1 cellular context compared by ENCODE assay signal in the genomic region with DNA sequence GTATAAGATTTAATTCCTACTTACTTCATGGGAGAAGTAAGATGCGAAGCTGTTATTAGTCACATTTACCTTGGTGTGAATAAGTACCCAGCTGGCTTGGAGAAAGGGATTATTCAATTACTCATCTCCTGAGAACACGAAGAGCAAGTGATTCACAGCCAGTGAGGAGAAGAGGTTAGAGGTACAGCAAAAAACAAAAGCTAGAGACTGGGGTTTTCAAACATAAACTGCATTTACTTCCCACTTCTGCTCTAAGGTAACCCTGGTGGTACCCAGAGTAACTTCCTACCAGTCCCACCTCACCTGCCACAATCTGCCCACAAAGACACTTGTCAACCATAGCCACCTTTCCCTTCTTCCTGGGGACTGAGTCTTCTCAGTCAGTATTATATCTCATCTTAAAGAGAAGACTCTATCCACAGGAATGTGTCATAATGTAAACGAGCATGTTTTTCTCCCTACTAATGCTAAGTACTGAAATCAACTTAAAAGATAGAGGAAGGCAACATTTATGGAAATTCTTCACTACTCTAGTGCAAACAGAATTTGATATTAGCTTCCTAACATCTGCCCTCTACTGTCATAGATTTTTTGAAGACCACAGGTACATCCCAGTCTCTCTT.
TF ChIP-seq lines count a peak whose summit lies in the region.

No MANE protein-coding gene starts in this region.

TF ChIP-seq in SK-N-SH treated with all-trans-retinoic acid at 6 μM for 48 hours, 23 proteins besides CTCF, POLR2A, EP300 and RAD21 (continued from another document):
- TF ChIP-seq PPARA (CRISPR knock-in tag; IDR thresholded peaks at IDR 0.05; ENCODE audit: borderline replicate concordance), result no peak
- TF ChIP-seq OSR1 (CRISPR knock-in tag; IDR thresholded peaks at IDR 0.05), result no peak
- TF ChIP-seq, protein P1, sequence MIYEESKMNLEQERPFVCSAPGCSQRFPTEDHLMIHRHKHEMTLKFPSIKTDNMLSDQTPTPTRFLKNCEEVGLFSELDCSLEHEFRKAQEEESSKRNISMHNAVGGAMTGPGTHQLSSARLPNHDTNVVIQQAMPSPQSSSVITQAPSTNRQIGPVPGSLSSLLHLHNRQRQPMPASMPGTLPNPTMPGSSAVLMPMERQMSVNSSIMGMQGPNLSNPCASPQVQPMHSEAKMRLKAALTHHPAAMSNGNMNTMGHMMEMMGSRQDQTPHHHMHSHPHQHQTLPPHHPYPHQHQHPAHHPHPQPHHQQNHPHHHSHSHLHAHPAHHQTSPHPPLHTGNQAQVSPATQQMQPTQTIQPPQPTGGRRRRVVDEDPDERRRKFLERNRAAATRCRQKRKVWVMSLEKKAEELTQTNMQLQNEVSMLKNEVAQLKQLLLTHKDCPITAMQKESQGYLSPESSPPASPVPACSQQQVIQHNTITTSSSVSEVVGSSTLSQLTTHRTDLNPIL (CRISPR knock-in tag; IDR thresholded peaks at IDR 0.05; ENCODE audit: low read depth), result no peak
- no peak for TF ChIP-seq TOX (CRISPR knock-in tag; IDR thresholded peaks at IDR 0.05; ENCODE audit: borderline replicate concordance)
- TF ChIP-seq, protein P2, sequence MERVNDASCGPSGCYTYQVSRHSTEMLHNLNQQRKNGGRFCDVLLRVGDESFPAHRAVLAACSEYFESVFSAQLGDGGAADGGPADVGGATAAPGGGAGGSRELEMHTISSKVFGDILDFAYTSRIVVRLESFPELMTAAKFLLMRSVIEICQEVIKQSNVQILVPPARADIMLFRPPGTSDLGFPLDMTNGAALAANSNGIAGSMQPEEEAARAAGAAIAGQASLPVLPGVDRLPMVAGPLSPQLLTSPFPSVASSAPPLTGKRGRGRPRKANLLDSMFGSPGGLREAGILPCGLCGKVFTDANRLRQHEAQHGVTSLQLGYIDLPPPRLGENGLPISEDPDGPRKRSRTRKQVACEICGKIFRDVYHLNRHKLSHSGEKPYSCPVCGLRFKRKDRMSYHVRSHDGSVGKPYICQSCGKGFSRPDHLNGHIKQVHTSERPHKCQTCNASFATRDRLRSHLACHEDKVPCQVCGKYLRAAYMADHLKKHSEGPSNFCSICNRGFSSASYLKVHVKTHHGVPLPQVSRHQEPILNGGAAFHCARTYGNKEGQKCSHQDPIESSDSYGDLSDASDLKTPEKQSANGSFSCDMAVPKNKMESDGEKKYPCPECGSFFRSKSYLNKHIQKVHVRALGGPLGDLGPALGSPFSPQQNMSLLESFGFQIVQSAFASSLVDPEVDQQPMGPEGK (CRISPR knock-in tag; IDR thresholded peaks at IDR 0.05; ENCODE audit: borderline replicate concordance), result no peak
- no peak for TF ChIP-seq ARNTL (CRISPR knock-in tag; IDR thresholded peaks at IDR 0.05; ENCODE audit: borderline replicate concordance, low read depth)
- no peak for TF ChIP-seq BACH2 (CRISPR knock-in tag; IDR thresholded peaks at IDR 0.05; ENCODE audit: borderline replicate concordance)
- TF ChIP-seq TCF4 (CRISPR knock-in tag; IDR thresholded peaks at IDR 0.05; ENCODE audit: borderline replicate concordance), result no peak
- TF ChIP-seq, protein P3, sequence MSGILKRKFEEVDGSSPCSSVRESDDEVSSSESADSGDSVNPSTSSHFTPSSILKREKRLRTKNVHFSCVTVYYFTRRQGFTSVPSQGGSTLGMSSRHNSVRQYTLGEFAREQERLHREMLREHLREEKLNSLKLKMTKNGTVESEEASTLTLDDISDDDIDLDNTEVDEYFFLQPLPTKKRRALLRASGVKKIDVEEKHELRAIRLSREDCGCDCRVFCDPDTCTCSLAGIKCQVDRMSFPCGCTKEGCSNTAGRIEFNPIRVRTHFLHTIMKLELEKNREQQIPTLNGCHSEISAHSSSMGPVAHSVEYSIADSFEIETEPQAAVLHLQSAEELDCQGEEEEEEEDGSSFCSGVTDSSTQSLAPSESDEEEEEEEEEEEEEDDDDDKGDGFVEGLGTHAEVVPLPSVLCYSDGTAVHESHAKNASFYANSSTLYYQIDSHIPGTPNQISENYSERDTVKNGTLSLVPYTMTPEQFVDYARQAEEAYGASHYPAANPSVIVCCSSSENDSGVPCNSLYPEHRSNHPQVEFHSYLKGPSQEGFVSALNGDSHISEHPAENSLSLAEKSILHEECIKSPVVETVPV (CRISPR knock-in tag; IDR thresholded peaks at IDR 0.05), result no peak
- no peak for TF ChIP-seq ZFP3 (CRISPR knock-in tag; IDR thresholded peaks at IDR 0.05)
- TF ChIP-seq, protein P4, sequence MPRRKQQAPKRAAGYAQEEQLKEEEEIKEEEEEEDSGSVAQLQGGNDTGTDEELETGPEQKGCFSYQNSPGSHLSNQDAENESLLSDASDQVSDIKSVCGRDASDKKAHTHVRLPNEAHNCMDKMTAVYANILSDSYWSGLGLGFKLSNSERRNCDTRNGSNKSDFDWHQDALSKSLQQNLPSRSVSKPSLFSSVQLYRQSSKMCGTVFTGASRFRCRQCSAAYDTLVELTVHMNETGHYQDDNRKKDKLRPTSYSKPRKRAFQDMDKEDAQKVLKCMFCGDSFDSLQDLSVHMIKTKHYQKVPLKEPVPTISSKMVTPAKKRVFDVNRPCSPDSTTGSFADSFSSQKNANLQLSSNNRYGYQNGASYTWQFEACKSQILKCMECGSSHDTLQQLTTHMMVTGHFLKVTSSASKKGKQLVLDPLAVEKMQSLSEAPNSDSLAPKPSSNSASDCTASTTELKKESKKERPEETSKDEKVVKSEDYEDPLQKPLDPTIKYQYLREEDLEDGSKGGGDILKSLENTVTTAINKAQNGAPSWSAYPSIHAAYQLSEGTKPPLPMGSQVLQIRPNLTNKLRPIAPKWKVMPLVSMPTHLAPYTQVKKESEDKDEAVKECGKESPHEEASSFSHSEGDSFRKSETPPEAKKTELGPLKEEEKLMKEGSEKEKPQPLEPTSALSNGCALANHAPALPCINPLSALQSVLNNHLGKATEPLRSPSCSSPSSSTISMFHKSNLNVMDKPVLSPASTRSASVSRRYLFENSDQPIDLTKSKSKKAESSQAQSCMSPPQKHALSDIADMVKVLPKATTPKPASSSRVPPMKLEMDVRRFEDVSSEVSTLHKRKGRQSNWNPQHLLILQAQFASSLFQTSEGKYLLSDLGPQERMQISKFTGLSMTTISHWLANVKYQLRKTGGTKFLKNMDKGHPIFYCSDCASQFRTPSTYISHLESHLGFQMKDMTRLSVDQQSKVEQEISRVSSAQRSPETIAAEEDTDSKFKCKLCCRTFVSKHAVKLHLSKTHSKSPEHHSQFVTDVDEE (CRISPR knock-in tag; IDR thresholded peaks at IDR 0.05), result no peak
- no peak for TF ChIP-seq CSDC2 (CRISPR knock-in tag; IDR thresholded peaks at IDR 0.05)
